ENCODE assay signal across 21 cellular contexts in genomic region chr3:34072297-34072696, GRCh38.
A peak's percentile ranks its signal among the peaks of the same experiment; 100 is the strongest.
DNase-seq lines count a peak whose midpoint lies in the region; ATAC-seq, FAIRE-seq and TF ChIP-seq lines count a peak whose summit lies in the region.
"Had no signal": no experiment of that assay in that cellular context is flagged by ENCODE, and none has a peak within 500 bp of the region (broad histone marks: within the 10 kb centered on the region; RNA-seq: fewer than 3 reads in every experiment).

No MANE protein-coding gene starts in this region.

- POLR2A ChIA-PET in H1 (lab: Charles Lee; ENCODE audit: partially characterized antibody) (no interaction called here), HEK293T (lab: Yijun Ruan, JAX) (no interaction called here)

- no peaks in the 10 kb centered on the region for H3K79me2 ChIP-seq in H1 (ENCODE audit: control insufficient read depth in 1 of 2, insufficient read depth in 2 of 2, low read length in 2 of 2)

- no peak overlapping the region for H4K91ac ChIP-seq in H1 (replicated peaks; ENCODE audit: insufficient read length, low read length)

- WGBS in H1 (ENCODE audit: extremely low coverage in 1 of 2, insufficient coverage in 1 of 2, insufficient read length in 1 of 2, insufficient replicate concordance in 2 of 2, low coverage in 1 of 2, low lambda C conversion rate in 2 of 2, missing lambda C conversion rate in 1 of 2), 2 experiments = 100% methylated on average over 2 of the region's 2 CpGs; no CpG with 5 or more reads in 1 of the 2 experiments

- H3K56ac ChIP-seq in H1 (replicated peaks; ENCODE audit: insufficient read length, low read depth, low read length) = no peak overlapping the region

- no peaks in the 10 kb centered on the region for H3K79me1 ChIP-seq in H1 (ENCODE audit: low read depth, low read length)

- H3K4me1 ChIP-seq in H1 (replicated peaks in 1 of 4; ENCODE audit: control insufficient read depth in 3 of 4, insufficient read depth in 4 of 4, low read length in 3 of 4) = peaks cover 0 to 17% (median 7%) of the 10 kb centered on the region in 4 experiments; a peak in 4 of 7 replicates
- H3K4me1 ChIP-seq: Caco-2, SJSA1 had no signal

- no peaks in the 10 kb centered on the region; a peak in 1 of 8 replicates for H3K36me3 ChIP-seq in H1 (ENCODE audit: control insufficient read depth in 2 of 4, insufficient read depth in 4 of 4, low read length in 3 of 4)
- H3K36me3 ChIP-seq: SJSA1 had no signal

- H3K18ac ChIP-seq in H1 (ENCODE audit: extremely low read depth, low read length) = no peak overlapping the region

- no peak for TF ChIP-seq EP300 in H1 (IDR thresholded peaks at IDR 0.05; ENCODE audit: borderline replicate concordance in 1 of 2, low read depth in 2 of 2, low read length in 2 of 2)

- no peak overlapping the region for H2BK15ac ChIP-seq in H1 (ENCODE audit: low read length)

- H4K5ac ChIP-seq in H1 (ENCODE audit: insufficient read length, low read depth, low read length) = no peak overlapping the region

- H2BK5ac ChIP-seq in H1 (ENCODE audit: low read depth, low read length) = 0 out of 2 replicates have a peak overlapping the region, but pooled peaks have one; percentile 3

- no peak overlapping the region for H3K9ac ChIP-seq in H1 (replicated peaks in 1 of 4; ENCODE audit: extremely low read depth in 1 of 4, low read depth in 3 of 4, low read length in 3 of 4)

- no peak overlapping the region for H4K8ac ChIP-seq in H1 (ENCODE audit: extremely low read depth, insufficient read depth, low read length)

- no peak for TF ChIP-seq CTCF in H1 (IDR thresholded peaks at IDR 0.05; ENCODE audit: control extremely low read depth in 1 of 3, insufficient read depth in 1 of 3, low read depth in 1 of 3, low read length in 3 of 3)

- no peak overlapping the region for H2AFZ ChIP-seq in H1 (ENCODE audit: low read length)
- H2AFZ ChIP-seq: PC-9 had no signal

- no peak for FAIRE-seq in H1 (lab: Jason Lieb, UNC)
- FAIRE-seq: TTC549 had no signal

- peak; percentile 40 for ATAC-seq in GM18502 (IDR thresholded peaks at IDR 0.05; ENCODE audit: poor library complexity, unreplicated experiment)
- ATAC-seq in GM21367 (IDR thresholded peaks at IDR 0.05; ENCODE audit: unreplicated experiment) = peak; percentile 32
- peak; percentile 37 for ATAC-seq in HG03039 (IDR thresholded peaks at IDR 0.05; ENCODE audit: unreplicated experiment)
- no peak for ATAC-seq in HG03280 (IDR thresholded peaks at IDR 0.05; ENCODE audit: unreplicated experiment)
- no peak for ATAC-seq in HG03159 (IDR thresholded peaks at IDR 0.05; ENCODE audit: unreplicated experiment)

- no peak overlapping the region for H3K4me2 ChIP-seq in H1 (ENCODE audit: insufficient read depth in 1 of 2, low read depth in 2 of 2, low read length in 2 of 2)
- H3K4me2 ChIP-seq: PC-9 had no signal

- H3K4me3 ChIP-seq in H1 (ENCODE audit: extremely low read depth in 1 of 4, insufficient read depth in 2 of 4, low read depth in 3 of 4, low read length in 4 of 4) = no peak overlapping the region
- H3K4me3 ChIP-seq: PC-9, SJSA1 had no signal

- H4K20me1 ChIP-seq in H1 (replicated peaks in 1 of 2; ENCODE audit: control insufficient read depth in 1 of 2, insufficient read depth in 2 of 2, low read length in 2 of 2) = no peaks in the 10 kb centered on the region

- no peak overlapping the region for H2AK5ac ChIP-seq in H1 (ENCODE audit: low read depth, low read length)

- no peaks in the 10 kb centered on the region for H3K27me3 ChIP-seq in H1 (replicated peaks in 1 of 4; ENCODE audit: control insufficient read depth in 3 of 4, extremely low read depth in 1 of 4, insufficient read depth in 3 of 4, low read length in 3 of 4)
- H3K27me3 ChIP-seq: SJSA1 had no signal

- peaks cover 0 to 4% of the 10 kb centered on the region in 2 experiments; a peak in 1 of 4 replicates for H3K9me3 ChIP-seq in H1 (ENCODE audit: insufficient read depth in 2 of 2, low read depth in 1 of 2, low read length in 1 of 2)
- H3K9me3 ChIP-seq: Caco-2, SJSA1 had no signal

- peak overlapping the region; percentile 10 for H3K4ac ChIP-seq in H1 (replicated peaks; ENCODE audit: insufficient read length, low read depth, low read length)

- H2BK20ac ChIP-seq in H1 (ENCODE audit: low read length) = no peak overlapping the region

- no peak overlapping the region for H3K23ac ChIP-seq in H1 (ENCODE audit: insufficient read length)

- CTCF ChIA-PET in H1 (lab: Charles Lee; ENCODE audit: partially characterized antibody) = interaction anchor here (1.2 kb wide), 1 partner anchor 189 kb away, joined by 3 read pairs; no protein-coding TSS in a partner anchor
- CTCF ChIA-PET in HEK293T (lab: Yijun Ruan, JAX) = no interaction called here

- no peak overlapping the region for H3K27ac ChIP-seq in H1 (ENCODE audit: low read depth, low read length)
- H3K27ac ChIP-seq: PC-9, SJSA1 had no signal

- H2BK12ac ChIP-seq in H1 (ENCODE audit: low read depth, low read length) = no peak overlapping the region

- no peak for TF ChIP-seq POLR2A in H1 (IDR thresholded peaks at IDR 0.05; ENCODE audit: control extremely low read depth in 1 of 2, low read depth in 2 of 2, low read length in 2 of 2)

- H3K14ac ChIP-seq in H1 (ENCODE audit: insufficient read length) = no peak overlapping the region

- H2BK120ac ChIP-seq in H1 (replicated peaks; ENCODE audit: low read depth, low read length) = no peak overlapping the region

- H3K23me2 ChIP-seq in H1 (ENCODE audit: low read depth, low read length) = no peaks in the 10 kb centered on the region

- TF ChIP-seq RAD21 in H1 (IDR thresholded peaks at IDR 0.05 in 1 of 2, conservative IDR thresholded peaks at IDR 0.05 in 1 of 2; ENCODE audit: low read depth in 2 of 2, low read length in 2 of 2) = no peak

- no peak for DNase-seq in H1 (ENCODE audit: low read depth in 1 of 2, low spot score in 2 of 2)
- no peak for DNase-seq in amniotic stem cell (lab: John Stamatoyannopoulos, UW)
- no peak for DNase-seq in HEK293T (ENCODE audit: extremely low spot score)
- DNase-seq: ACHN; AML-193; Caco-2; CD4-positive, CD25-positive, alpha-beta regulatory T cell; IMR-90; Kasumi-1; NCI-H1105 treated with DMSO at 0.1 percent for 48 hours; NCI-H187; NCI-H345; NCI-H526 treated with DMSO at 0.1 percent for 48 hours; PC-9 had no signal

TF ChIP-seq in H1, 55 proteins besides CTCF, POLR2A, EP300 and RAD21 (continues in another document):
- no peak for TF ChIP-seq JUND (IDR thresholded peaks at IDR 0.05; ENCODE audit: low read length)
- TF ChIP-seq YY1 (IDR thresholded peaks at IDR 0.05; ENCODE audit: low read depth, low read length) = no peak
- no peak for TF ChIP-seq BACH1 (IDR thresholded peaks at IDR 0.05; ENCODE audit: low read length)
- TF ChIP-seq SAP30 (IDR thresholded peaks at IDR 0.05; ENCODE audit: insufficient read depth, insufficient replicate concordance, low read length) = no peak
- no peak for TF ChIP-seq CHD1 (IDR thresholded peaks at IDR 0.05; ENCODE audit: low read depth, low read length)
- TF ChIP-seq SIRT6 (IDR thresholded peaks at IDR 0.05; ENCODE audit: low read length) = no peak
- no peak for TF ChIP-seq MAX (IDR thresholded peaks at IDR 0.05)
- no peak for TF ChIP-seq NRF1 (IDR thresholded peaks at IDR 0.05; ENCODE audit: low read depth, low read length)
- TF ChIP-seq KDM4A (IDR thresholded peaks at IDR 0.05; ENCODE audit: low read depth, low read length, severe bottlenecking) = no peak
- TF ChIP-seq CEBPB (IDR thresholded peaks at IDR 0.05; ENCODE audit: low read depth, low read length) = no peak
- TF ChIP-seq ATF3 (IDR thresholded peaks at IDR 0.05; ENCODE audit: insufficient read depth, low read depth, low read length) = no peak
- TF ChIP-seq SUZ12 (IDR thresholded peaks at IDR 0.05; ENCODE audit: low read length) = no peak
- no peak for TF ChIP-seq TAF7 (optimal IDR thresholded peaks at IDR 0.05; ENCODE audit: borderline replicate concordance, low read depth, low read length)
- no peak for TF ChIP-seq SIN3A (conservative IDR thresholded peaks at IDR 0.05 in 1 of 2, IDR thresholded peaks at IDR 0.05 in 1 of 2; ENCODE audit: low read depth in 1 of 2, low read length in 2 of 2)

TF ChIP-seq in HEK293T, 16 proteins besides CTCF, POLR2A, EP300 and RAD21:
- no peak for TF ChIP-seq BHLHE40 (IDR thresholded peaks at IDR 0.05; ENCODE audit: borderline replicate concordance)
- no peak for TF ChIP-seq FOXA1 (IDR thresholded peaks at IDR 0.05)
- no peak for TF ChIP-seq NFRKB (IDR thresholded peaks at IDR 0.05)
- TF ChIP-seq TARDBP (IDR thresholded peaks at IDR 0.05) = no peak
- no peak for TF ChIP-seq LEF1 (IDR thresholded peaks at IDR 0.05; ENCODE audit: borderline replicate concordance)

Comparison
In these comparisons a context has a peak if more than half of its experiments do, and no peak if none do; other contexts are left out.
1. ATAC-seq: peak in GM18502 (single experiment), GM21367 (single experiment) and HG03039 (single experiment); none in HG03280 (single experiment) and HG03159 (single experiment).